8 cellular contexts compared by ENCODE assay signal in genomic region chr4:77385124-77385969, GRCh38.
DNase-seq lines count a peak whose midpoint lies in the region; ATAC-seq and TF ChIP-seq lines count a peak whose summit lies in the region.

No MANE protein-coding gene starts in this region.

- peaks cover 25% of the 10 kb centered on the region for H3K4me1 Mint-ChIP-seq in endothelial cell (ENCODE audit: unreplicated experiment)

- no peak overlapping the region for H3K27ac ChIP-seq in 22Rv1

- DNase-seq in GM12865 (ENCODE audit: low read depth) (peak; percentile 69), NCI-H510A treated with DMSO at 0.1 percent for 48 hours (lab: John Stamatoyannopoulos, UW) (peak; percentile 73), endothelial cell (ENCODE audit: low spot score) (peak; percentile 62), midbrain (lab: John Stamatoyannopoulos, UW) (peak; percentile 66)
- peak; percentile 81 for DNase-seq in activated CD8-positive, alpha-beta memory T cell treated with anti-CD3 and anti-CD28 coated beads for 24 hours
- DNase-seq in stimulated activated CD8-positive, alpha-beta memory T cell treated with anti-CD3 and anti-CD28 coated beads, Interleukin-4, amount 100 ng/mL, for 48 hours = peak; percentile 69

- H3K4me3 ChIP-seq in GM12865 (ENCODE audit: low read depth, low read length) = no peak overlapping the region

- no peaks in the 10 kb centered on the region for H3K27me3 Mint-ChIP-seq in endothelial cell (ENCODE audit: unreplicated experiment)

- no peak overlapping the region for H3K27ac Mint-ChIP-seq in endothelial cell (ENCODE audit: unreplicated experiment)

- TF ChIP-seq CTCF in 22Rv1 (IDR thresholded peaks at IDR 0.05) (peak; percentile 88), GM12865 (IDR thresholded peaks at IDR 0.05; ENCODE audit: insufficient read depth, low read depth, low read length, missing control alignments) (peak; percentile 86), endothelial cell (IDR thresholded peaks at IDR 0.05; ENCODE audit: unreplicated experiment) (peak; percentile 74)

- peak; percentile 61 for ATAC-seq in HG03039 (IDR thresholded peaks at IDR 0.05; ENCODE audit: unreplicated experiment)

- no peaks in the 10 kb centered on the region for H3K9me3 Mint-ChIP-seq in endothelial cell (ENCODE audit: unreplicated experiment)

- no peak overlapping the region for H3K4me3 Mint-ChIP-seq in endothelial cell (ENCODE audit: unreplicated experiment)

- H3K36me3 Mint-ChIP-seq in endothelial cell (ENCODE audit: low read depth, unreplicated experiment) = no peaks in the 10 kb centered on the region
